25 cellular contexts compared by ENCODE assay signal in genomic region chr14:93987815-93988476, GRCh38. TPM values are rescaled to one million over a fixed set of nuclear protein-coding genes. Genes with fewer than 3 reads are reported as not detected.
"Had no signal": no experiment of that assay in that cellular context is flagged by ENCODE, and none has a peak within 500 bp of the region (broad histone marks: within the 10 kb centered on the region; RNA-seq: fewer than 3 reads in every experiment).

No MANE protein-coding gene starts in this region.

- H3K4me3 Mint-ChIP-seq: activated B cell treated with CpG ODN at 0.5 μM for 24 hours; activated CD4-positive, alpha-beta memory T cell treated with anti-CD3 and anti-CD28 coated beads, Interleukin-2, amount 10 ng/mL, durations not matched to agents 7 days and 5 days; activated CD8-positive, alpha-beta memory T cell treated with anti-CD3 and anti-CD28 coated beads, Interleukin-2, amount 10 ng/mL, durations not matched to agents 7 days and 5 days; activated naive CD4-positive, alpha-beta T cell treated with anti-CD3 and anti-CD28 coated beads for 36 hours; activated naive CD8-positive, alpha-beta T cell treated with anti-CD3 and anti-CD28 coated beads, Interleukin-2, amount 50 U/mL, for 24 hours; activated T-cell treated with anti-CD3 and anti-CD28 coated beads, Interleukin-2, amount 50 U/mL, for 24 hours; endodermal cell; nephron progenitor cell; T-cell had no signal

- H3K27ac Mint-ChIP-seq: activated B cell treated with CpG ODN at 0.5 μM for 24 hours; activated CD4-positive, alpha-beta memory T cell treated with anti-CD3 and anti-CD28 coated beads, Interleukin-2, amount 10 ng/mL, durations not matched to agents 7 days and 5 days; activated CD8-positive, alpha-beta memory T cell treated with anti-CD3 and anti-CD28 coated beads, Interleukin-2, amount 10 ng/mL, durations not matched to agents 7 days and 5 days; activated naive CD4-positive, alpha-beta T cell treated with anti-CD3 and anti-CD28 coated beads for 36 hours; activated naive CD8-positive, alpha-beta T cell treated with anti-CD3 and anti-CD28 coated beads, Interleukin-2, amount 50 U/mL, for 24 hours; activated T-cell treated with anti-CD3 and anti-CD28 coated beads, Interleukin-2, amount 50 U/mL, for 24 hours; endodermal cell; nephron progenitor cell; T-cell had no signal

- H3K36me3 Mint-ChIP-seq: activated CD8-positive, alpha-beta memory T cell treated with anti-CD3 and anti-CD28 coated beads, Interleukin-2, amount 10 ng/mL, durations not matched to agents 7 days and 5 days; T-cell had no signal

- H3K36me3 ChIP-seq: brain microvascular endothelial cell, colonic mucosa, transverse colon had no signal

- H3K27me3 ChIP-seq: colonic mucosa, foreskin keratinocyte, transverse colon had no signal

- H3K4me3 ChIP-seq: colonic mucosa, transverse colon had no signal

- H3K27ac ChIP-seq: brain microvascular endothelial cell, colonic mucosa, epithelial cell of prostate, foreskin keratinocyte, transverse colon had no signal

- H3K27me3 Mint-ChIP-seq: activated CD4-positive, alpha-beta memory T cell treated with anti-CD3 and anti-CD28 coated beads, Interleukin-2, amount 10 ng/mL, durations not matched to agents 7 days and 5 days; activated CD8-positive, alpha-beta memory T cell treated with anti-CD3 and anti-CD28 coated beads, Interleukin-2, amount 10 ng/mL, durations not matched to agents 7 days and 5 days; activated T-cell treated with anti-CD3 and anti-CD28 coated beads, Interleukin-2, amount 50 U/mL, for 24 hours had no signal

- H3K9me3 ChIP-seq: colonic mucosa, transverse colon had no signal

- H3K4me1 ChIP-seq: colonic mucosa, foreskin keratinocyte had no signal

- ATAC-seq: activated CD8-positive, alpha-beta memory T cell treated with anti-CD3 and anti-CD28 coated beads, Interleukin-2, amount 10 ng/mL, durations not matched to agents 7 days and 5 days; activated naive CD8-positive, alpha-beta T cell treated with anti-CD3 and anti-CD28 coated beads, Interleukin-2, amount 50 U/mL, for 24 hours; left lobe of liver; stimulated activated naive CD8-positive, alpha-beta T cell treated with anti-CD3 and anti-CD28 coated beads, Interleukin-15, Interleukin-2, amounts not matched to agents 100 U/mL and 50 U/mL, for 24 hours; T-cell had no signal

- H3K9me3 Mint-ChIP-seq: activated B cell treated with CpG ODN at 0.5 μM for 24 hours; activated CD4-positive, alpha-beta memory T cell treated with anti-CD3 and anti-CD28 coated beads, Interleukin-2, amount 10 ng/mL, durations not matched to agents 7 days and 5 days; activated naive CD4-positive, alpha-beta T cell treated with anti-CD3 and anti-CD28 coated beads for 36 hours; activated naive CD8-positive, alpha-beta T cell treated with anti-CD3 and anti-CD28 coated beads, Interleukin-2, amount 50 U/mL, for 24 hours; activated T-cell treated with anti-CD3 and anti-CD28 coated beads, Interleukin-2, amount 50 U/mL, for 24 hours; endodermal cell; nephron progenitor cell; T-cell had no signal

- DNase-seq: activated B cell treated with CpG ODN at 0.5 μM for 24 hours; activated CD4-positive, alpha-beta memory T cell treated with anti-CD3 and anti-CD28 coated beads, Interleukin-2, amount 10 ng/mL, durations not matched to agents 7 days and 5 days; activated CD4-positive, alpha-beta T cell treated with anti-CD3 and anti-CD28 coated beads for 48 hours; activated CD8-positive, alpha-beta memory T cell treated with anti-CD3 and anti-CD28 coated beads, Interleukin-2, amount 10 ng/mL, durations not matched to agents 7 days and 5 days; activated naive CD4-positive, alpha-beta T cell treated with anti-CD3 and anti-CD28 coated beads for 36 hours; activated naive CD8-positive, alpha-beta T cell treated with anti-CD3 and anti-CD28 coated beads, Interleukin-2, amount 50 U/mL, for 24 hours; activated T-cell treated with anti-CD3 and anti-CD28 coated beads, Interleukin-2, amount 50 U/mL, for 24 hours; brain microvascular endothelial cell; central memory CD4-positive, alpha-beta T cell; colonic mucosa; endodermal cell; foreskin keratinocyte; head of caudate nucleus; occipital lobe; stimulated activated CD4-positive, alpha-beta T cell treated with anti-CD3 and anti-CD28 coated beads, Interleukin-2, amount 100 ng/mL, for 24 hours; stimulated activated naive CD8-positive, alpha-beta T cell treated with anti-CD3 and anti-CD28 coated beads, Interleukin-15, Interleukin-2, amounts not matched to agents 100 U/mL and 50 U/mL, for 24 hours; T-cell; transverse colon had no signal

RNA-seq across cellular contexts. Expression of gene CCDC197, which starts 9.2 kb away (rescaled TPM):
- total RNA-seq: activated B cell treated with CpG ODN at 0.5 μM for 24 hours; activated naive CD4-positive, alpha-beta T cell treated with anti-CD3 and anti-CD28 coated beads for 36 hours; colonic mucosa; endodermal cell; fibroblast of lung; foreskin keratinocyte; left lobe of liver; lung microvascular endothelial cell; myocyte; occipital lobe; posterior vena cava; T-cell; transverse colon had no signal
- polyA plus RNA-seq: fibroblast of lung, foreskin keratinocyte had no signal

RNA-seq across cellular contexts. Expression of gene ASB2, which starts 11.6 kb away (rescaled TPM):
- total RNA-seq: foreskin keratinocyte, lung microvascular endothelial cell, occipital lobe had no signal

RNA-seq across cellular contexts. Expression of gene OTUB2, which starts 38.2 kb away (rescaled TPM):
- total RNA-seq: activated B cell treated with CpG ODN at 0.5 μM for 24 hours had no signal
